Comparison of ENCODE assay signal across 9 cellular contexts in the genomic region with DNA sequence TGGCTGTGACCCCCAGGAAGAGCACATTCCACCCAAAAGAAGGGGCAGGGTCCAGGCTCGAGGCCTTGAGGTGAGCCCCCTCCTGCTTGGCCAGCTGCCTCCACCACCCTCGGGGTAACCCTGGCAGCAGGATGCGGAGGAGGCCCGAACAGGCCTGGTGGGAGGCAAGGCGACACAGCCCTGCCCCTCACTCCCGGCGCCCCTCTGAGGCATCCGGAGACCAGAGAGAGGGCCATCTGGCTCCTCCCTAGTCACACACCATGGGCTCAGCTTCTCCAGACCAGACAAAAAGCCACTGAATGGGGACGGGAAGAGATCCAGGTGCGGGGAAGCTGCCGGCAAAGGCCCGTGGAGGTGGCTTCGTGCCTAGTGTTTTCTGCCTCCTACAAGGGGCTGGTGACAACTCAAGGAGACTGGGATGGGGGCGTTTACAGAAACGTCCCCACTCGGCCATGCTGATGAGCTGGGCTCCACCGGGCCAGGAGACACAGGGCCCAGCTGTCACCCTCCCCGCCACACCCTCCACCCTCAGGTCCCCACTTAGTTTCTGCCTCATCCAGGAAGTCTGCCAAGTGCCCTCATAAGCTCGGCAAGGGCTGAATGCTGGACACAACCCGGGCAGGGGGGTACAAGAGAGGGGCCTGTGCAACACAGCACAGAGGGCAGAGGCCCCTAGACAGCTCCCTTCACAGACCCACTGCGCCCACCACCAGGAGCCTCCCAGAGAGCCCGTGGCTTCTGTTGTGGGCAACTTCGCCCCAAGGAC. TPM values are rescaled to one million over a fixed set of nuclear protein-coding genes. Genes with fewer than 3 reads are reported as not detected.
DNase-seq lines count a peak whose midpoint lies in the region; ATAC-seq, FAIRE-seq and TF ChIP-seq lines count a peak whose summit lies in the region.
"Had no signal": no experiment of that assay in that cellular context is flagged by ENCODE, and none has a peak within 500 bp of the region (broad histone marks: within the 10 kb centered on the region; RNA-seq: fewer than 3 reads in every experiment).

No MANE protein-coding gene starts in this region.

- ATAC-seq in A549 (peak; percentile 4 to 7; a peak in 3 of 6 replicates), GM19455 (IDR thresholded peaks at IDR 0.05; ENCODE audit: unreplicated experiment) (no peak), HG02973 (IDR thresholded peaks at IDR 0.05; ENCODE audit: unreplicated experiment) (no peak)
- ATAC-seq in effector memory CD8-positive, alpha-beta T cell (replicated peaks), result peak; percentile 38

- TF ChIP-seq CTCF in A549 (IDR thresholded peaks at IDR 0.05), result no peak
- TF ChIP-seq CTCF in NB4 (IDR thresholded peaks at IDR 0.05; ENCODE audit: low read depth, low read length), result no peak

- TF ChIP-seq EP300 in A549 (IDR thresholded peaks at IDR 0.05), result no peak

- CTCF ChIA-PET in A549 (lab: Yijun Ruan, JAX), result interaction anchor here (1.0 to 6.3 kb wide), 8 partner anchors 12 to 86 kb away, joined by 3 to 44 read pairs (median 5); no protein-coding TSS in a partner anchor

- H3K27ac Mint-ChIP-seq in effector memory CD8-positive, alpha-beta T cell, result peak overlapping the region; percentile 26 to 33

- peaks cover 77% of the 10 kb centered on the region for H3K4me1 ChIP-seq in A549

- DNase-seq in A549 (ENCODE audit: low read depth in 1 of 2, low spot score in 1 of 2), result no peak
- DNase-seq in NB4 (ENCODE audit: low read depth), result peak; percentile 32
- DNase-seq in effector memory CD8-positive, alpha-beta T cell, result no peak
- peak; percentile 77 for DNase-seq in myocyte (ENCODE audit: low read depth)
- no peak for DNase-seq in activated CD4-positive, alpha-beta T cell treated with anti-CD3 and anti-CD28 coated beads, Interleukin-2, amount 50 U/mL, for 48 hours
- DNase-seq in T-helper 2 cell, result no peak
- DNase-seq: DND-41 had no signal

- POLR2A ChIA-PET in A549 (lab: Yijun Ruan, JAX), result interaction anchor here (2.1 kb wide), 1 partner anchor 65 kb away, joined by 9 read pairs; no protein-coding TSS in a partner anchor

- 15% methylated on average over 13 of the region's 23 CpGs for WGBS in A549 (ENCODE audit: missing lambda C conversion rate)

- peak overlapping the region; percentile 99 for H3K27ac ChIP-seq in A549

- no peaks in the 10 kb centered on the region for H3K9me3 Mint-ChIP-seq in effector memory CD8-positive, alpha-beta T cell

- TF ChIP-seq POLR2A in A549 (IDR thresholded peaks at IDR 0.05; ENCODE audit: low read length) (no peak), NB4 (IDR thresholded peaks at IDR 0.05; ENCODE audit: extremely low read depth, insufficient read length) (no peak)

- H3K4me3 ChIP-seq in A549 (peak overlapping the region; percentile 84), NB4 (ENCODE audit: low read depth, low read length) (no peak overlapping the region)

- peak overlapping the region; percentile 12 to 80 for H3K4me3 Mint-ChIP-seq in effector memory CD8-positive, alpha-beta T cell

- no peak for TF ChIP-seq RAD21 in A549 (conservative IDR thresholded peaks at IDR 0.05 in 1 of 2, IDR thresholded peaks at IDR 0.05 in 1 of 2)

- peak overlapping the region; percentile 98 for H3K4me2 ChIP-seq in A549

- H3K36me3 Mint-ChIP-seq in effector memory CD8-positive, alpha-beta T cell (ENCODE audit: insufficient read depth), result no peaks in the 10 kb centered on the region

- FAIRE-seq in A549 (lab: Jason Lieb, UNC), result no peak

- H3K27me3 Mint-ChIP-seq in effector memory CD8-positive, alpha-beta T cell, result no peaks in the 10 kb centered on the region

- H3K4me1 Mint-ChIP-seq in effector memory CD8-positive, alpha-beta T cell (ENCODE audit: low read depth in 2 of 2), result peaks cover 18 to 30% of the 10 kb centered on the region in 2 donors

- H3K9me3 ChIP-seq in A549, result no peaks in the 10 kb centered on the region

TF ChIP-seq in A549, 52 proteins besides CTCF, POLR2A, EP300 and RAD21:
- TF ChIP-seq ELK1 (IDR thresholded peaks at IDR 0.05; ENCODE audit: low read depth, low read length), result no peak
- TF ChIP-seq CHD4 (IDR thresholded peaks at IDR 0.05; ENCODE audit: borderline replicate concordance), result no peak
- no peak for TF ChIP-seq CEBPB (IDR thresholded peaks at IDR 0.05)
- no peak for TF ChIP-seq BCL3 (IDR thresholded peaks at IDR 0.05)
- no peak for TF ChIP-seq CBX2 (IDR thresholded peaks at IDR 0.05; ENCODE audit: borderline replicate concordance, low read depth)
- no peak for TF ChIP-seq CHD2 (IDR thresholded peaks at IDR 0.05; ENCODE audit: low read length, partially characterized antibody)
- TF ChIP-seq HDAC2 (IDR thresholded peaks at IDR 0.05), result no peak
- no peak for TF ChIP-seq RARB (CRISPR knock-in tag; IDR thresholded peaks at IDR 0.05)
- TF ChIP-seq HOXB5 (CRISPR knock-in tag; IDR thresholded peaks at IDR 0.05), result no peak
- TF ChIP-seq CBX8 (IDR thresholded peaks at IDR 0.05), result no peak
- TF ChIP-seq MAFK (IDR thresholded peaks at IDR 0.05; ENCODE audit: partially characterized antibody), result no peak
- TF ChIP-seq NFE2L2 (conservative IDR thresholded peaks at IDR 0.05; ENCODE audit: low read length), result no peak
- no peak for TF ChIP-seq TFCP2L1 (CRISPR knock-in tag; IDR thresholded peaks at IDR 0.05)
- TF ChIP-seq, protein P1, sequence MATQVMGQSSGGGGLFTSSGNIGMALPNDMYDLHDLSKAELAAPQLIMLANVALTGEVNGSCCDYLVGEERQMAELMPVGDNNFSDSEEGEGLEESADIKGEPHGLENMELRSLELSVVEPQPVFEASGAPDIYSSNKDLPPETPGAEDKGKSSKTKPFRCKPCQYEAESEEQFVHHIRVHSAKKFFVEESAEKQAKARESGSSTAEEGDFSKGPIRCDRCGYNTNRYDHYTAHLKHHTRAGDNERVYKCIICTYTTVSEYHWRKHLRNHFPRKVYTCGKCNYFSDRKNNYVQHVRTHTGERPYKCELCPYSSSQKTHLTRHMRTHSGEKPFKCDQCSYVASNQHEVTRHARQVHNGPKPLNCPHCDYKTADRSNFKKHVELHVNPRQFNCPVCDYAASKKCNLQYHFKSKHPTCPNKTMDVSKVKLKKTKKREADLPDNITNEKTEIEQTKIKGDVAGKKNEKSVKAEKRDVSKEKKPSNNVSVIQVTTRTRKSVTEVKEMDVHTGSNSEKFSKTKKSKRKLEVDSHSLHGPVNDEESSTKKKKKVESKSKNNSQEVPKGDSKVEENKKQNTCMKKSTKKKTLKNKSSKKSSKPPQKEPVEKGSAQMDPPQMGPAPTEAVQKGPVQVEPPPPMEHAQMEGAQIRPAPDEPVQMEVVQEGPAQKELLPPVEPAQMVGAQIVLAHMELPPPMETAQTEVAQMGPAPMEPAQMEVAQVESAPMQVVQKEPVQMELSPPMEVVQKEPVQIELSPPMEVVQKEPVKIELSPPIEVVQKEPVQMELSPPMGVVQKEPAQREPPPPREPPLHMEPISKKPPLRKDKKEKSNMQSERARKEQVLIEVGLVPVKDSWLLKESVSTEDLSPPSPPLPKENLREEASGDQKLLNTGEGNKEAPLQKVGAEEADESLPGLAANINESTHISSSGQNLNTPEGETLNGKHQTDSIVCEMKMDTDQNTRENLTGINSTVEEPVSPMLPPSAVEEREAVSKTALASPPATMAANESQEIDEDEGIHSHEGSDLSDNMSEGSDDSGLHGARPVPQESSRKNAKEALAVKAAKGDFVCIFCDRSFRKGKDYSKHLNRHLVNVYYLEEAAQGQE (IDR thresholded peaks at IDR 0.05), result no peak

RNA-seq across cellular contexts. Expression of gene NACC2, which starts 41.9 kb away (rescaled TPM):
- polyA plus RNA-seq in A549 (2011; rRNA removed), result 12.7 and 16.1 TPM in 2 replicates
- polyA plus RNA-seq in A549 (2012; cell fraction: cytosol; rRNA removed), result 24.7 and 31.7 TPM in 2 replicates
- polyA plus RNA-seq in A549 (2012; cell fraction: nucleus; rRNA removed), result 60.5 and 64.5 TPM in 2 replicates
- polyA plus RNA-seq in A549 (2017; fragmentation: RNase III; extraction: RNeasy Plus Mini Kit Qiagen cat#74134 plus additional on column Dnase treatment), result 28.4 to 29.5 TPM (median 29.2 TPM) in 3 replicates
- 16.6 and 18.9 TPM in 2 replicates for polyA minus RNA-seq in A549 (2011; rRNA and poly(A)+ RNA removed)
- total RNA-seq in myocyte, result 22.8 and 31.6 TPM in 2 replicates
- 16.2 TPM for polyA plus RNA-seq in myocyte (2012)

Comparison
In these comparisons a context has a peak if more than half of its experiments do, and no peak if none do; other contexts are left out.
1. ATAC-seq: peak in A549 (2 of 2) and effector memory CD8-positive, alpha-beta T cell (single experiment); none in GM19455 (single experiment) and HG02973 (single experiment).
2. DNase-seq: peak in NB4 (single experiment) and myocyte (single experiment); none in A549 (0 of 2), effector memory CD8-positive, alpha-beta T cell (0 of 3), activated CD4-positive, alpha-beta T cell treated with anti-CD3 and anti-CD28 coated beads, Interleukin-2, amount 50 U/mL, for 48 hours (0 of 2) and T-helper 2 cell (0 of 5).